Comparison of ENCODE assay signal across 9 cellular contexts in the genomic region with DNA sequence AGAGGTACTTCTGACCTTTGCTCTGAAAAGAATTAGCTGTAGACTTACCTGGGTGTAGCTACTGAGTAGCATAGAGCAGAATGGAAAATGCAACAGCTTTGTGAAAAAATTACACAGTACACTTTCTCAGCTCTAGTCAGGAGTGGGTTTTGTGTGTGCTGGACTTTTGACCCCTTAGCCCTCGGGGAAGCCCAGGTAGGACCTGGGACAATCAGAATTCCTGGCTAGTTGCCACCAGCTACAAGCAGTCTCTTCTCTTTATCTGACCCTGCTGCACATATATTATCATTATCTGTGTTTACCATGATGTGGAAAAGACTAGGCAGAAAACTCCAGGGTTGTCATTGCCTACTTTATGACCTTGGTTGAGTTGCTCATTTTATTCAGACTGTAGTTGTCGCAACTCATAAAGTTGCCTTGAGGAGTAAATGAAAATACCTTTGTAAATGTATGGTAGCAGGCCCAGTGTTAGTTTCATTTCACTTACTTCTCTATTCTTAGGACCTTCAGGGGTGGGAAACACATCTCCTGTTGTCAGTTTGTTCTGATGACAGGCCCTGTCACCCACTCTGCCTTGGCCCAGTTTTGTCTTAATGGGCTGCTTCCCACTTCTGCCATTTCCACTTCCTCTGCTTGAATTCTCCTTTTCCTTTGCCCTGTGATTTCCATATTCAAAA. TPM values are rescaled to one million over a fixed set of nuclear protein-coding genes. Genes with fewer than 3 reads are reported as not detected.
DNase-seq lines count a peak whose midpoint lies in the region; ATAC-seq, FAIRE-seq and TF ChIP-seq lines count a peak whose summit lies in the region.
"Had no signal": no experiment of that assay in that cellular context is flagged by ENCODE, and none has a peak within 500 bp of the region (broad histone marks: within the 10 kb centered on the region; RNA-seq: fewer than 3 reads in every experiment).

No MANE protein-coding gene starts in this region.

- peak; percentile 51 for FAIRE-seq in K562 (lab: Jason Lieb, UNC)

- no peak overlapping the region for H2AFZ ChIP-seq in K562 (ENCODE audit: low read depth, low read length)

- BruUV-seq in MCF 10A (replicated peaks; lab: Mats Ljungman, UMichigan) (no TSS peak), K562 (replicated peaks; lab: Mats Ljungman, UMichigan) (no TSS peak)

- H3K9me1 ChIP-seq in K562 (ENCODE audit: control insufficient read depth, insufficient read depth, low read length), result no peaks in the 10 kb centered on the region

- H3K36me3 Mint-ChIP-seq in MCF 10A (ENCODE audit: insufficient read depth, unreplicated experiment), result peaks cover 7% of the 10 kb centered on the region

- CTCF ChIA-PET in MCF 10A (lab: Yijun Ruan, JAX), result interaction anchor here (0.8 kb wide), 1 partner anchor 50 kb away, joined by 3 read pairs; no protein-coding TSS in a partner anchor
- CTCF ChIA-PET in K562 (lab: Yijun Ruan, JAX; ENCODE audit: low intra/inter-chr PET ratio), result no interaction called here

- 0 out of 4 replicates have a peak, but pooled peaks have one; percentile 6 to 7 for TF ChIP-seq RAD21 in K562 (CRISPR knock-in tag; conservative IDR thresholded peaks at IDR 0.05 in 1 of 2, IDR thresholded peaks at IDR 0.05 in 1 of 2)

- TF ChIP-seq POLR2A in breast epithelium (IDR thresholded peaks at IDR 0.05) (no peak), K562 (conservative IDR thresholded peaks at IDR 0.05) (no peak), transverse colon (IDR thresholded peaks at IDR 0.05) (no peak)

- H3K4me2 ChIP-seq in K562 (ENCODE audit: insufficient read depth, low read length), result peak overlapping the region; percentile 54

- TF ChIP-seq EP300 in K562 (IDR thresholded peaks at IDR 0.05; ENCODE audit: low read length) (peak; percentile 60), transverse colon (IDR thresholded peaks at IDR 0.05; ENCODE audit: low read depth) (no peak)

- intact Hi-C loops in MCF 10A (cut with micrococcal nuclease), result no loop called here
- intact Hi-C loops in breast epithelium (cut with DNase I; ENCODE audit: low total_unique reads), result no loop called here
- intact Hi-C loops in K562 (cut with micrococcal nuclease), result loop anchor here (10.0 kb wide), 1 partner anchor 487 kb away; no protein-coding TSS in a partner anchor
- intact Hi-C loops in transverse colon (cut with DNase I; ENCODE audit: low total_unique reads), result no loop called here

- no peaks in the 10 kb centered on the region for H3K9me3 Mint-ChIP-seq in MCF 10A (ENCODE audit: unreplicated experiment)

- H3K36me3 ChIP-seq in breast epithelium (no peaks in the 10 kb centered on the region), K562 (ENCODE audit: control insufficient read depth, insufficient read depth, low read length) (no peaks in the 10 kb centered on the region; the same call in 2 of the 3 replicates), transverse colon (no peaks in the 10 kb centered on the region)

- TF ChIP-seq CTCF in MCF 10A (IDR thresholded peaks at IDR 0.05; ENCODE audit: unreplicated experiment) (no peak), breast epithelium (IDR thresholded peaks at IDR 0.05) (no peak), K562 (IDR thresholded peaks at IDR 0.05 in 2 of 3, conservative IDR thresholded peaks at IDR 0.05 in 1 of 3; ENCODE audit: insufficient read depth in 2 of 3, low read depth in 1 of 3, low read length in 3 of 3) (no peak), transverse colon (IDR thresholded peaks at IDR 0.05) (no peak)

- H3K27me3 Mint-ChIP-seq in MCF 10A (ENCODE audit: insufficient read depth, unreplicated experiment), result no peaks in the 10 kb centered on the region

- in situ Hi-C loops in K562 (cut with MboI) (no loop called here), transverse colon (cut with MboI; ENCODE audit: low pct_ligation_motif_present in 1 of 4, low pct_unique_long_range_greater_than_20kb in 1 of 4, low sequenced_read_pairs in 3 of 4) (loop anchor here in 1 of 4 donors (25.0 kb wide), 1 partner anchor 525 kb away; no protein-coding TSS in a partner anchor)

- H3K27me3 ChIP-seq in breast epithelium (no peaks in the 10 kb centered on the region), K562 (ENCODE audit: control insufficient read depth in 2 of 2, insufficient read depth in 2 of 2, low read length in 2 of 2) (no peaks in the 10 kb centered on the region), transverse colon (no peaks in the 10 kb centered on the region)
- H3K27me3 ChIP-seq: SJSA1 had no signal

- peaks cover 0 to 6% of the 10 kb centered on the region in 2 donors for H3K4me1 ChIP-seq in breast epithelium
- H3K4me1 ChIP-seq in K562 (replicated peaks in 1 of 2; ENCODE audit: control insufficient read depth in 2 of 2, insufficient read depth in 2 of 2, low read length in 2 of 2), result peaks cover 6 to 32% of the 10 kb centered on the region in 2 experiments
- H3K4me1 ChIP-seq in transverse colon, result peaks cover 24 to 77% (median 47%) of the 10 kb centered on the region in 4 donors

- H3K4me3 Mint-ChIP-seq in MCF 10A (ENCODE audit: unreplicated experiment), result no peak overlapping the region

- H4K20me1 ChIP-seq in K562 (replicated peaks; ENCODE audit: control insufficient read depth, insufficient read depth, low read length), result peaks cover 11% of the 10 kb centered on the region; the same call in 1 of the 2 replicates

- ATAC-seq in K562, result no peak

- no peak overlapping the region for H3K4me3 ChIP-seq in breast epithelium
- no peak overlapping the region for H3K4me3 ChIP-seq in K562
- H3K4me3 ChIP-seq in transverse colon, result no peak overlapping the region
- H3K4me3 ChIP-seq: SJSA1 had no signal

- POLR2A ChIA-PET in MCF 10A (lab: Yijun Ruan, JAX), result interaction anchor here (0.9 to 8.1 kb wide), 3 partner anchors 9 to 71 kb away, joined by 3 to 159 read pairs (median 83); no protein-coding TSS in a partner anchor
- POLR2A ChIA-PET in K562 (lab: Yijun Ruan, JAX), result interaction anchor here (0.9 kb wide), 1 partner anchor 10 kb away, joined by 3 read pairs; no protein-coding TSS in a partner anchor

- H3K9me3 ChIP-seq in breast epithelium, result no peaks in the 10 kb centered on the region
- H3K9me3 ChIP-seq in K562 (replicated peaks; ENCODE audit: control insufficient read depth, insufficient read depth, low read depth, low read length), result no peaks in the 10 kb centered on the region
- no peaks in the 10 kb centered on the region for H3K9me3 ChIP-seq in transverse colon
- H3K9me3 ChIP-seq: SJSA1 had no signal

- 8% methylated on average over 2 of the region's 2 CpGs for WGBS in K562 (ENCODE audit: insufficient coverage, low coverage, missing lambda C conversion rate)
- WGBS in transverse colon (ENCODE audit: low coverage in 1 of 2), 2 donors, result 40 to 42% methylated on average over 1 to 2 of the region's 2 CpGs

- DNase-seq in MCF 10A (ENCODE audit: unreplicated experiment), result no peak
- DNase-seq in breast epithelium (ENCODE audit: low spot score in 2 of 2), result no peak
- DNase-seq in HuH-7.5 (ENCODE audit: low spot score), result peak; percentile 37
- peak in 2 of 4 experiments; percentile 38 to 77 for DNase-seq in K562 (ENCODE audit: extremely low read depth in 1 of 4, low spot score in 3 of 4)
- peak; percentile 42 for DNase-seq in transverse colon
- DNase-seq in SW 1271 (lab: John Stamatoyannopoulos, UW), result no peak
- DNase-seq in GM19238 (ENCODE audit: insufficient read length, low spot score), result no peak
- no peak for DNase-seq in NCI-H2227 treated with DMSO at 0.1 percent for 48 hours (lab: John Stamatoyannopoulos, UW)

- peaks cover 100% of the 10 kb centered on the region for H3K79me2 ChIP-seq in K562 (ENCODE audit: control insufficient read depth, insufficient read depth, low read length)

- H3K9ac ChIP-seq in K562 (ENCODE audit: insufficient read depth in 1 of 2, low read depth in 2 of 2, low read length in 2 of 2), result no peak overlapping the region; a peak in 1 of 4 replicates

- H3K27ac ChIP-seq in breast epithelium, result no peak overlapping the region
- peak overlapping the region; percentile 38; the same call in 2 of the 3 replicates for H3K27ac ChIP-seq in K562 (ENCODE audit: extremely low read depth, low read depth, low read length)
- H3K27ac ChIP-seq in transverse colon, result peak overlapping the region; percentile 68 to 75 (median 74)
- H3K27ac ChIP-seq: SJSA1 had no signal

- peaks cover 35% of the 10 kb centered on the region for H3K4me1 Mint-ChIP-seq in MCF 10A (ENCODE audit: insufficient read depth, unreplicated experiment)

- H3K27ac Mint-ChIP-seq in MCF 10A (ENCODE audit: low read depth, unreplicated experiment), result peak overlapping the region; percentile 29

RNA-seq across cellular contexts. Expression of a gene that starts 5.4 kb away (rescaled TPM):
- total RNA-seq in MCF 10A (2022) (51.1 and 54.4 TPM in 2 replicates), breast epithelium (100 to 1,000 TPM in 2 of 3 donors, 10 to 100 TPM in 1; 82.3 to 187 (median 105) TPM), K562 (2014; rRNA removed) (25.5 and 30.9 TPM in 2 replicates), K562 (2014; rRNA removed; fragmentation: Illumina TruSeq; extraction: Trizol) (33.5 and 36.4 TPM in 2 replicates), K562 (2015; rRNA removed; fragmentation: Illumina TruSeq; extraction: Trizol) (23.7 and 27.7 TPM in 2 replicates), K562 (2021) (30.3 and 33.2 TPM in 2 replicates), transverse colon (10 to 100 TPM; 40.4 to 71.0 (median 57.6) TPM)
- 10.7 and 36.6 TPM in 2 replicates for total RNA-seq in K562 (2011; cell fraction: chromatin; rRNA removed; ENCODE audit: low replicate concordance)
- total RNA-seq in K562 (2011; cell fraction: nucleolus; rRNA removed), result 5.7 and 6.2 TPM in 2 replicates
- total RNA-seq in K562 (2011; cell fraction: nucleoplasm; rRNA removed), result 10.0 and 16.6 TPM in 2 replicates
- polyA plus RNA-seq in K562 (2011; rRNA removed) (37.1 and 37.3 TPM in 2 replicates), K562 (2014; fragmentation: Illumina TruSeq; extraction: Trizol) (22.0 and 23.5 TPM in 2 replicates), K562 (2014; fragmentation: Nextera tagmentation; extraction: Ambion mirVana) (1 to 10 TPM; 8.5 to 10.0 TPM), K562 (2014; rRNA removed) (16.0 and 20.4 TPM in 2 replicates)
- polyA plus RNA-seq in K562 (2011; cell fraction: cytosol; rRNA removed), result 9.9 and 20.0 TPM in 2 replicates
- polyA plus RNA-seq in K562 (2011; cell fraction: nucleus; rRNA removed), result 20.6 and 37.5 TPM in 2 replicates
- 16.0 and 19.7 TPM in 2 replicates for polyA plus RNA-seq in K562 (2012)
- polyA minus RNA-seq in K562 (2011; rRNA and poly(A)+ RNA removed), result 64.1 and 75.5 TPM in 2 replicates
- 21.6 and 23.2 TPM in 2 replicates for polyA minus RNA-seq in K562 (2011; cell fraction: cytosol; rRNA and poly(A)+ RNA removed)
- 21.5 and 38.9 TPM in 2 replicates for polyA minus RNA-seq in K562 (2011; cell fraction: nucleus; rRNA and poly(A)+ RNA removed)

Comparison
In these comparisons a context has a peak if more than half of its experiments do, and no peak if none do; other contexts are left out.
1. DNase-seq: peak in HuH-7.5 (single experiment) and transverse colon (single experiment); none in MCF 10A (single experiment), breast epithelium (0 of 2), SW 1271 (0 of 2), GM19238 (single experiment) and NCI-H2227 treated with DMSO at 0.1 percent for 48 hours (single experiment).
2. H3K27ac ChIP-seq: peak in K562 (single experiment) and transverse colon (4 of 4); none in breast epithelium (0 of 2).